2 cellular contexts compared by ENCODE assay signal in genomic region chr6:139265512-139266190, GRCh38.
TF ChIP-seq lines count a peak whose summit lies in the region.

No MANE protein-coding gene starts in this region.

TF ChIP-seq in HepG2, 621 proteins besides CTCF, POLR2A, EP300 and RAD21:
- TF ChIP-seq MBD4 (IDR thresholded peaks at IDR 0.05; ENCODE audit: borderline replicate concordance, low read length) (no peak), PAXIP1 (CRISPR knock-in tag; conservative IDR thresholded peaks at IDR 0.05) (no peak), ZNF772 (CRISPR knock-in tag; IDR thresholded peaks at IDR 0.05) (no peak), ZNF275 (CRISPR knock-in tag; IDR thresholded peaks at IDR 0.05; ENCODE audit: borderline replicate concordance) (no peak), MTA3 (CRISPR knock-in tag; IDR thresholded peaks at IDR 0.05) (no peak), ZNF552 (CRISPR knock-in tag; IDR thresholded peaks at IDR 0.05; ENCODE audit: borderline replicate concordance) (no peak), ZNF263 (CRISPR knock-in tag; IDR thresholded peaks at IDR 0.05) (no peak), TGIF2 (CRISPR knock-in tag; IDR thresholded peaks at IDR 0.05) (no peak), ZNF441 (CRISPR knock-in tag; IDR thresholded peaks at IDR 0.05; ENCODE audit: borderline replicate concordance) (no peak), PHB2 (IDR thresholded peaks at IDR 0.05; ENCODE audit: partially characterized antibody) (no peak), ZNF782 (CRISPR knock-in tag; IDR thresholded peaks at IDR 0.05; ENCODE audit: borderline replicate concordance) (no peak), ZNF496 (CRISPR knock-in tag; IDR thresholded peaks at IDR 0.05; ENCODE audit: insufficient replicate concordance) (no peak), ZNF850 (CRISPR knock-in tag; conservative IDR thresholded peaks at IDR 0.05) (no peak), YEATS4 (CRISPR knock-in tag; IDR thresholded peaks at IDR 0.05; ENCODE audit: borderline replicate concordance) (no peak)
- TF ChIP-seq, protein P1, sequence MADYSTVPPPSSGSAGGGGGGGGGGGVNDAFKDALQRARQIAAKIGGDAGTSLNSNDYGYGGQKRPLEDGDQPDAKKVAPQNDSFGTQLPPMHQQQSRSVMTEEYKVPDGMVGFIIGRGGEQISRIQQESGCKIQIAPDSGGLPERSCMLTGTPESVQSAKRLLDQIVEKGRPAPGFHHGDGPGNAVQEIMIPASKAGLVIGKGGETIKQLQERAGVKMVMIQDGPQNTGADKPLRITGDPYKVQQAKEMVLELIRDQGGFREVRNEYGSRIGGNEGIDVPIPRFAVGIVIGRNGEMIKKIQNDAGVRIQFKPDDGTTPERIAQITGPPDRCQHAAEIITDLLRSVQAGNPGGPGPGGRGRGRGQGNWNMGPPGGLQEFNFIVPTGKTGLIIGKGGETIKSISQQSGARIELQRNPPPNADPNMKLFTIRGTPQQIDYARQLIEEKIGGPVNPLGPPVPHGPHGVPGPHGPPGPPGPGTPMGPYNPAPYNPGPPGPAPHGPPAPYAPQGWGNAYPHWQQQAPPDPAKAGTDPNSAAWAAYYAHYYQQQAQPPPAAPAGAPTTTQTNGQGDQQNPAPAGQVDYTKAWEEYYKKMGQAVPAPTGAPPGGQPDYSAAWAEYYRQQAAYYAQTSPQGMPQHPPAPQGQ (CRISPR knock-in tag; IDR thresholded peaks at IDR 0.05; ENCODE audit: borderline replicate concordance), result no peak
- TF ChIP-seq, protein P2, sequence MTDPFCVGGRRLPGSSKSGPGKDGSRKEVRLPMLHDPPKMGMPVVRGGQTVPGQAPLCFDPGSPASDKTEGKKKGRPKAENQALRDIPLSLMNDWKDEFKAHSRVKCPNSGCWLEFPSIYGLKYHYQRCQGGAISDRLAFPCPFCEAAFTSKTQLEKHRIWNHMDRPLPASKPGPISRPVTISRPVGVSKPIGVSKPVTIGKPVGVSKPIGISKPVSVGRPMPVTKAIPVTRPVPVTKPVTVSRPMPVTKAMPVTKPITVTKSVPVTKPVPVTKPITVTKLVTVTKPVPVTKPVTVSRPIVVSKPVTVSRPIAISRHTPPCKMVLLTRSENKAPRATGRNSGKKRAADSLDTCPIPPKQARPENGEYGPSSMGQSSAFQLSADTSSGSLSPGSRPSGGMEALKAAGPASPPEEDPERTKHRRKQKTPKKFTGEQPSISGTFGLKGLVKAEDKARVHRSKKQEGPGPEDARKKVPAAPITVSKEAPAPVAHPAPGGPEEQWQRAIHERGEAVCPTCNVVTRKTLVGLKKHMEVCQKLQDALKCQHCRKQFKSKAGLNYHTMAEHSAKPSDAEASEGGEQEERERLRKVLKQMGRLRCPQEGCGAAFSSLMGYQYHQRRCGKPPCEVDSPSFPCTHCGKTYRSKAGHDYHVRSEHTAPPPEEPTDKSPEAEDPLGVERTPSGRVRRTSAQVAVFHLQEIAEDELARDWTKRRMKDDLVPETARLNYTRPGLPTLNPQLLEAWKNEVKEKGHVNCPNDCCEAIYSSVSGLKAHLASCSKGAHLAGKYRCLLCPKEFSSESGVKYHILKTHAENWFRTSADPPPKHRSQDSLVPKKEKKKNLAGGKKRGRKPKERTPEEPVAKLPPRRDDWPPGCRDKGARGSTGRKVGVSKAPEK (CRISPR knock-in tag; IDR thresholded peaks at IDR 0.05; ENCODE audit: borderline replicate concordance), result no peak

TF ChIP-seq in K562, 482 proteins besides CTCF, POLR2A, EP300 and RAD21:
- TF ChIP-seq ZZZ3 (IDR thresholded peaks at IDR 0.05) (no peak), CBX8 (IDR thresholded peaks at IDR 0.05; ENCODE audit: borderline replicate concordance, extremely low read depth, low read depth, low read length, poor library complexity, severe bottlenecking) (peak; percentile 17)
